1 cellular context compared by ENCODE assay signal in the genomic region with DNA sequence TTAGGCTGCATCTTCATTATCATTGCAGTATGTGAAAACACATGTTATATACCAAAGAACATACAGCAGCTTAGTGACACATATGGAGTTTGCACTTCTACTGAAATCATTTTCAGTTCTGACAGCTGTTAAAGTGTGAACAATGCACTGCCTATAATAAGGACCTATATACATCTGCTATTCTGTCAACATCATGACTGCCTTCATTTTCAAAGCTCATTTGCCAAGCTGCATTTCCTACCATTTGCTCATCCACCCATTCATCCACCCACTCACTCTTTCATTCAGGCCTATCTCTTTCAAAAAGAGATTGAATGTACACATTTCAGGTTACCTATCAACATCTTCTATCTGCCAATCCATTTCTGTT.
TF ChIP-seq lines count a peak whose summit lies in the region.

No MANE protein-coding gene starts in this region.

TF ChIP-seq in GM12878, 131 proteins besides CTCF, POLR2A, EP300 and RAD21 (continued from another document):
- TF ChIP-seq NFXL1 (IDR thresholded peaks at IDR 0.05; ENCODE audit: borderline replicate concordance), result no peak
- TF ChIP-seq, protein P1, sequence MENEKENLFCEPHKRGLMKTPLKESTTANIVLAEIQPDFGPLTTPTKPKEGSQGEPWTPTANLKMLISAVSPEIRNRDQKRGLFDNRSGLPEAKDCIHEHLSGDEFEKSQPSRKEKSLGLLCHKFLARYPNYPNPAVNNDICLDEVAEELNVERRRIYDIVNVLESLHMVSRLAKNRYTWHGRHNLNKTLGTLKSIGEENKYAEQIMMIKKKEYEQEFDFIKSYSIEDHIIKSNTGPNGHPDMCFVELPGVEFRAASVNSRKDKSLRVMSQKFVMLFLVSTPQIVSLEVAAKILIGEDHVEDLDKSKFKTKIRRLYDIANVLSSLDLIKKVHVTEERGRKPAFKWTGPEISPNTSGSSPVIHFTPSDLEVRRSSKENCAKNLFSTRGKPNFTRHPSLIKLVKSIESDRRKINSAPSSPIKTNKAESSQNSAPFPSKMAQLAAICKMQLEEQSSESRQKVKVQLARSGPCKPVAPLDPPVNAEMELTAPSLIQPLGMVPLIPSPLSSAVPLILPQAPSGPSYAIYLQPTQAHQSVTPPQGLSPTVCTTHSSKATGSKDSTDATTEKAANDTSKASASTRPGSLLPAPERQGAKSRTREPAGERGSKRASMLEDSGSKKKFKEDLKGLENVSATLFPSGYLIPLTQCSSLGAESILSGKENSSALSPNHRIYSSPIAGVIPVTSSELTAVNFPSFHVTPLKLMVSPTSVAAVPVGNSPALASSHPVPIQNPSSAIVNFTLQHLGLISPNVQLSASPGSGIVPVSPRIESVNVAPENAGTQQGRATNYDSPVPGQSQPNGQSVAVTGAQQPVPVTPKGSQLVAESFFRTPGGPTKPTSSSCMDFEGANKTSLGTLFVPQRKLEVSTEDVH (IDR thresholded peaks at IDR 0.05; ENCODE audit: low read depth, partially characterized antibody), result no peak
- TF ChIP-seq TCF7 (IDR thresholded peaks at IDR 0.05; ENCODE audit: borderline replicate concordance), result no peak
- TF ChIP-seq NBN (IDR thresholded peaks at IDR 0.05), result peak; percentile 53; the same call in 1 of the 2 replicates
- TF ChIP-seq, protein P2, sequence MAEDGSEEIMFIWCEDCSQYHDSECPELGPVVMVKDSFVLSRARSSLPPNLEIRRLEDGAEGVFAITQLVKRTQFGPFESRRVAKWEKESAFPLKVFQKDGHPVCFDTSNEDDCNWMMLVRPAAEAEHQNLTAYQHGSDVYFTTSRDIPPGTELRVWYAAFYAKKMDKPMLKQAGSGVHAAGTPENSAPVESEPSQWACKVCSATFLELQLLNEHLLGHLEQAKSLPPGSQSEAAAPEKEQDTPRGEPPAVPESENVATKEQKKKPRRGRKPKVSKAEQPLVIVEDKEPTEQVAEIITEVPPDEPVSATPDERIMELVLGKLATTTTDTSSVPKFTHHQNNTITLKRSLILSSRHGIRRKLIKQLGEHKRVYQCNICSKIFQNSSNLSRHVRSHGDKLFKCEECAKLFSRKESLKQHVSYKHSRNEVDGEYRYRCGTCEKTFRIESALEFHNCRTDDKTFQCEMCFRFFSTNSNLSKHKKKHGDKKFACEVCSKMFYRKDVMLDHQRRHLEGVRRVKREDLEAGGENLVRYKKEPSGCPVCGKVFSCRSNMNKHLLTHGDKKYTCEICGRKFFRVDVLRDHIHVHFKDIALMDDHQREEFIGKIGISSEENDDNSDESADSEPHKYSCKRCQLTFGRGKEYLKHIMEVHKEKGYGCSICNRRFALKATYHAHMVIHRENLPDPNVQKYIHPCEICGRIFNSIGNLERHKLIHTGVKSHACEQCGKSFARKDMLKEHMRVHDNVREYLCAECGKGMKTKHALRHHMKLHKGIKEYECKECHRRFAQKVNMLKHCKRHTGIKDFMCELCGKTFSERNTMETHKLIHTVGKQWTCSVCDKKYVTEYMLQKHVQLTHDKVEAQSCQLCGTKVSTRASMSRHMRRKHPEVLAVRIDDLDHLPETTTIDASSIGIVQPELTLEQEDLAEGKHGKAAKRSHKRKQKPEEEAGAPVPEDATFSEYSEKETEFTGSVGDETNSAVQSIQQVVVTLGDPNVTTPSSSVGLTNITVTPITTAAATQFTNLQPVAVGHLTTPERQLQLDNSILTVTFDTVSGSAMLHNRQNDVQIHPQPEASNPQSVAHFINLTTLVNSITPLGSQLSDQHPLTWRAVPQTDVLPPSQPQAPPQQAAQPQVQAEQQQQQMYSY (CRISPR knock-in tag; IDR thresholded peaks at IDR 0.05), result no peak
- no peak for TF ChIP-seq NR2C2 (IDR thresholded peaks at IDR 0.05; ENCODE audit: borderline replicate concordance, control insufficient read depth, insufficient read length, low read depth)
- no peak for TF ChIP-seq SUZ12 (IDR thresholded peaks at IDR 0.05; ENCODE audit: unreplicated experiment)
- TF ChIP-seq MEF2B (IDR thresholded peaks at IDR 0.05; ENCODE audit: partially characterized antibody, poor library complexity, severe bottlenecking), result peak; percentile 5
- TF ChIP-seq HDAC2 (IDR thresholded peaks at IDR 0.05), result no peak
- TF ChIP-seq SREBF2 (IDR thresholded peaks at IDR 0.05; ENCODE audit: low read length), result no peak
- TF ChIP-seq, protein P3, sequence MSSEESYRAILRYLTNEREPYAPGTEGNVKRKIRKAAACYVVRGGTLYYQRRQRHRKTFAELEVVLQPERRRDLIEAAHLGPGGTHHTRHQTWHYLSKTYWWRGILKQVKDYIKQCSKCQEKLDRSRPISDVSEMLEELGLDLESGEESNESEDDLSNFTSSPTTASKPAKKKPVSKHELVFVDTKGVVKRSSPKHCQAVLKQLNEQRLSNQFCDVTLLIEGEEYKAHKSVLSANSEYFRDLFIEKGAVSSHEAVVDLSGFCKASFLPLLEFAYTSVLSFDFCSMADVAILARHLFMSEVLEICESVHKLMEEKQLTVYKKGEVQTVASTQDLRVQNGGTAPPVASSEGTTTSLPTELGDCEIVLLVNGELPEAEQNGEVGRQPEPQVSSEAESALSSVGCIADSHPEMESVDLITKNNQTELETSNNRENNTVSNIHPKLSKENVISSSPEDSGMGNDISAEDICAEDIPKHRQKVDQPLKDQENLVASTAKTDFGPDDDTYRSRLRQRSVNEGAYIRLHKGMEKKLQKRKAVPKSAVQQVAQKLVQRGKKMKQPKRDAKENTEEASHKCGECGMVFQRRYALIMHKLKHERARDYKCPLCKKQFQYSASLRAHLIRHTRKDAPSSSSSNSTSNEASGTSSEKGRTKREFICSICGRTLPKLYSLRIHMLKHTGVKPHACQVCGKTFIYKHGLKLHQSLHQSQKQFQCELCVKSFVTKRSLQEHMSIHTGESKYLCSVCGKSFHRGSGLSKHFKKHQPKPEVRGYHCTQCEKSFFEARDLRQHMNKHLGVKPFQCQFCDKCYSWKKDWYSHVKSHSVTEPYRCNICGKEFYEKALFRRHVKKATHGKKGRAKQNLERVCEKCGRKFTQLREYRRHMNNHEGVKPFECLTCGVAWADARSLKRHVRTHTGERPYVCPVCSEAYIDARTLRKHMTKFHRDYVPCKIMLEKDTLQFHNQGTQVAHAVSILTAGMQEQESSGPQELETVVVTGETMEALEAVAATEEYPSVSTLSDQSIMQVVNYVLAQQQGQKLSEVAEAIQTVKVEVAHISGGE (CRISPR knock-in tag; IDR thresholded peaks at IDR 0.05), result no peak
- no peak for TF ChIP-seq SMC3 (IDR thresholded peaks at IDR 0.05; ENCODE audit: borderline replicate concordance, low read length)
- no peak for TF ChIP-seq ZNF24 (IDR thresholded peaks at IDR 0.05)
- TF ChIP-seq SREBF1 (IDR thresholded peaks at IDR 0.05; ENCODE audit: low read length), result no peak
- TF ChIP-seq CHD1 (IDR thresholded peaks at IDR 0.05; ENCODE audit: low read depth, low read length), result no peak
- TF ChIP-seq RCOR1 (conservative IDR thresholded peaks at IDR 0.05; ENCODE audit: low read depth, low read length), result no peak
- TF ChIP-seq, protein P4, sequence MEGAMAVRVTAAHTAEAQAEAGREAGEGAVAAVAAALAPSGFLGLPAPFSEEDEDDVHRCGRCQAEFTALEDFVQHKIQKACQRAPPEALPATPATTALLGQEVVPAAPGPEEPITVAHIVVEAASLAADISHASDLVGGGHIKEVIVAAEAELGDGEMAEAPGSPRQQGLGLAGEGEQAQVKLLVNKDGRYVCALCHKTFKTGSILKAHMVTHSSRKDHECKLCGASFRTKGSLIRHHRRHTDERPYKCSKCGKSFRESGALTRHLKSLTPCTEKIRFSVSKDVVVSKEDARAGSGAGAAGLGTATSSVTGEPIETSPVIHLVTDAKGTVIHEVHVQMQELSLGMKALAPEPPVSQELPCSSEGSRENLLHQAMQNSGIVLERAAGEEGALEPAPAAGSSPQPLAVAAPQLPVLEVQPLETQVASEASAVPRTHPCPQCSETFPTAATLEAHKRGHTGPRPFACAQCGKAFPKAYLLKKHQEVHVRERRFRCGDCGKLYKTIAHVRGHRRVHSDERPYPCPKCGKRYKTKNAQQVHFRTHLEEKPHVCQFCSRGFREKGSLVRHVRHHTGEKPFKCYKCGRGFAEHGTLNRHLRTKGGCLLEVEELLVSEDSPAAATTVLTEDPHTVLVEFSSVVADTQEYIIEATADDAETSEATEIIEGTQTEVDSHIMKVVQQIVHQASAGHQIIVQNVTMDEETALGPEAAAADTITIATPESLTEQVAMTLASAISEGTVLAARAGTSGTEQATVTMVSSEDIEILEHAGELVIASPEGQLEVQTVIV (IDR thresholded peaks at IDR 0.05; ENCODE audit: borderline replicate concordance, partially characterized antibody), result no peak
- peak; percentile 57; the same call in 1 of the 2 replicates for TF ChIP-seq MTA2 (IDR thresholded peaks at IDR 0.05; ENCODE audit: low read depth)
- TF ChIP-seq IKZF1 (conservative IDR thresholded peaks at IDR 0.05), result 0 out of 2 replicates have a peak, but pooled peaks have one; percentile 35
